1 cellular context compared by ENCODE assay signal in the genomic region with DNA sequence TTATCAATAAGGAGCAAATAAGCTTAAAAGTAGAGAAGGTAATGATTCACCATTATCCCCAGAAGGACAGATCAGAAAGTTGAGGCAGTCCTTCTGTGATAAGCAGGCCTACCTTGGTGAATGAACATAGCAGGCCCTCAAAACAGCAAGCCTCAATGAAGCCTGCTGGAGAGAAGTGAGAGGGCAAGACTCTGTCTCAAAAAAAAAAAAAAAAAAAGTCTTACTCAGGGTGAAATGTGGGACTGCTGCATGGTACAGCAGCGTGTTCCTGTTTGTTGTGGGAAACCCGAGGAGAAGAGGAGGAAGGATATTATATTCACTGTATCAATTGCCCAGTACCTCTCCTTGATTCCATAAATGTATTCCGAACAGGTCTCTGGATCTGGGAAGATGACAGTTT.
TF ChIP-seq lines count a peak whose summit lies in the region.

No MANE protein-coding gene starts in this region.

TF ChIP-seq in A549, 52 proteins besides CTCF, POLR2A, EP300 and RAD21 (continued from another document):
- TF ChIP-seq MAZ (IDR thresholded peaks at IDR 0.05; ENCODE audit: borderline replicate concordance, low read depth, low read length) (no peak), CHD4 (IDR thresholded peaks at IDR 0.05; ENCODE audit: borderline replicate concordance) (no peak), CHD2 (IDR thresholded peaks at IDR 0.05; ENCODE audit: low read length, partially characterized antibody) (no peak), ELK1 (IDR thresholded peaks at IDR 0.05; ENCODE audit: low read depth, low read length) (no peak), POLR2AphosphoS2 (conservative IDR thresholded peaks at IDR 0.05; ENCODE audit: low read length) (no peak), MAX (IDR thresholded peaks at IDR 0.05) (no peak), EHMT2 (IDR thresholded peaks at IDR 0.05; ENCODE audit: low read depth) (no peak), FOXS1 (CRISPR knock-in tag; IDR thresholded peaks at IDR 0.05) (no peak), KDM1A (IDR thresholded peaks at IDR 0.05; ENCODE audit: low read depth) (no peak), RNF2 (IDR thresholded peaks at IDR 0.05; ENCODE audit: borderline replicate concordance, low read depth) (no peak), ZC3H11A (IDR thresholded peaks at IDR 0.05) (no peak), FOSL2 (IDR thresholded peaks at IDR 0.05) (no peak), FOSL2 (CRISPR knock-in tag; IDR thresholded peaks at IDR 0.05) (no peak), JUN (IDR thresholded peaks at IDR 0.05) (no peak), MAFK (IDR thresholded peaks at IDR 0.05; ENCODE audit: partially characterized antibody) (no peak), HOXB13 (CRISPR knock-in tag; IDR thresholded peaks at IDR 0.05; ENCODE audit: low read depth) (no peak)
- TF ChIP-seq, protein P1, sequence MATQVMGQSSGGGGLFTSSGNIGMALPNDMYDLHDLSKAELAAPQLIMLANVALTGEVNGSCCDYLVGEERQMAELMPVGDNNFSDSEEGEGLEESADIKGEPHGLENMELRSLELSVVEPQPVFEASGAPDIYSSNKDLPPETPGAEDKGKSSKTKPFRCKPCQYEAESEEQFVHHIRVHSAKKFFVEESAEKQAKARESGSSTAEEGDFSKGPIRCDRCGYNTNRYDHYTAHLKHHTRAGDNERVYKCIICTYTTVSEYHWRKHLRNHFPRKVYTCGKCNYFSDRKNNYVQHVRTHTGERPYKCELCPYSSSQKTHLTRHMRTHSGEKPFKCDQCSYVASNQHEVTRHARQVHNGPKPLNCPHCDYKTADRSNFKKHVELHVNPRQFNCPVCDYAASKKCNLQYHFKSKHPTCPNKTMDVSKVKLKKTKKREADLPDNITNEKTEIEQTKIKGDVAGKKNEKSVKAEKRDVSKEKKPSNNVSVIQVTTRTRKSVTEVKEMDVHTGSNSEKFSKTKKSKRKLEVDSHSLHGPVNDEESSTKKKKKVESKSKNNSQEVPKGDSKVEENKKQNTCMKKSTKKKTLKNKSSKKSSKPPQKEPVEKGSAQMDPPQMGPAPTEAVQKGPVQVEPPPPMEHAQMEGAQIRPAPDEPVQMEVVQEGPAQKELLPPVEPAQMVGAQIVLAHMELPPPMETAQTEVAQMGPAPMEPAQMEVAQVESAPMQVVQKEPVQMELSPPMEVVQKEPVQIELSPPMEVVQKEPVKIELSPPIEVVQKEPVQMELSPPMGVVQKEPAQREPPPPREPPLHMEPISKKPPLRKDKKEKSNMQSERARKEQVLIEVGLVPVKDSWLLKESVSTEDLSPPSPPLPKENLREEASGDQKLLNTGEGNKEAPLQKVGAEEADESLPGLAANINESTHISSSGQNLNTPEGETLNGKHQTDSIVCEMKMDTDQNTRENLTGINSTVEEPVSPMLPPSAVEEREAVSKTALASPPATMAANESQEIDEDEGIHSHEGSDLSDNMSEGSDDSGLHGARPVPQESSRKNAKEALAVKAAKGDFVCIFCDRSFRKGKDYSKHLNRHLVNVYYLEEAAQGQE (IDR thresholded peaks at IDR 0.05), result no peak
